Comparison of ENCODE assay signal across 17 cellular contexts in the genomic region with DNA sequence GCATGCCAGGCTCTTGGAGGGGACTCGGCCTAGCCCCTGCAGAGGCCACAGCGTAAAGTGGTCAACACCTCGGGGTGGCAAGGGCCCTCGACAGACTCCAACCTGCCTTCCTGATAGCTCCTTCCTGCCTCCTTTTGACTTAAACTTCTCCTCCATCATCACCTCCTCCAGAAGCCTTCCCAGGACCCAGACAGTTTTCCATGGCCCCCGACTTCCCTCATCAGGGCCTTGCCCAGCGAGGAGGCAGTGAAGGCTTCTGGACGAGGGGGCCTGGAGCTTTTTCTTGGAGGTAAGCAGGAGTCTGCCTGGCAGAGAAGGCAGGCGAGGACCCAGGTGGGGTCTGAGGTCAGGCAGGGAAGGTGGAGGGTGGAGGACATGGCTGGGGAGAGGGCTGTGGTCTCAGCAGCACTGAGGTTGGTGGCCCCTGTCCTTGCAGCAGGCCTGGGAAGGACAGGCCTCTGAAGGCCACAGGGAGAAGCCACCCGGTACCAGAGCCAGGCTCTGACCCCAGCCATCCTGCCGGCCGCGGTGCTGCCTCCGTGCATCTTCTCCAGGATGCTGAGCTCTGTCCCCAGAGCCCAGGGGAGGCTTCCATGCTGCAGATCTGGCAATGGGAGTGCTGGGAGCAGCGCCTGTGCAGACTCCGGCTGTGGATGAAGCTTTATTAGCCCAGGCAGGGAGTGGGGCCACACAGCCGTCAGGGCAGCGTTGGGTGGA.
DNase-seq lines count a peak whose midpoint lies in the region; ATAC-seq and TF ChIP-seq lines count a peak whose summit lies in the region.
"Had no signal": no experiment of that assay in that cellular context is flagged by ENCODE, and none has a peak within 500 bp of the region (broad histone marks: within the 10 kb centered on the region; RNA-seq: fewer than 3 reads in every experiment).

No MANE protein-coding gene starts in this region.

- no peak overlapping the region for H2AFZ ChIP-seq in hepatocyte

- H3K4me1 ChIP-seq in right atrium auricular region, result no peaks in the 10 kb centered on the region
- H3K4me1 ChIP-seq in mucosa of descending colon (ENCODE audit: low read depth), result no peaks in the 10 kb centered on the region
- peaks cover 9% of the 10 kb centered on the region for H3K4me1 ChIP-seq in hepatocyte (ENCODE audit: insufficient read depth)
- H3K4me1 ChIP-seq in colonic mucosa, result no peaks in the 10 kb centered on the region

- no peaks in the 10 kb centered on the region for H4K20me1 ChIP-seq in hepatocyte (ENCODE audit: insufficient read depth, poor library complexity, severe bottlenecking)

- ATAC-seq in Right ventricle myocardium inferior, result no peak
- no peak for ATAC-seq in mucosa of descending colon
- ATAC-seq: GM12878 had no signal

- 95% methylated on average over 16 of the region's 17 CpGs for WGBS in hepatocyte (ENCODE audit: low lambda C conversion rate, missing lambda C conversion rate)

- intact Hi-C loops in Right ventricle myocardium inferior (cut with DNase I), result no loop called here
- intact Hi-C loops in cardiac septum (cut with DNase I), result no loop called here
- intact Hi-C loops in mucosa of descending colon (cut with DNase I, micrococcal nuclease), result no loop called here
- intact Hi-C loops in colonic mucosa (cut with DNase I), result no loop called here
- intact Hi-C loops in dorsolateral prefrontal cortex (cut with DNase I), result no loop called here

- no peaks in the 10 kb centered on the region for H3K79me2 ChIP-seq in hepatocyte

- H3K4me3 ChIP-seq in right atrium auricular region (no peak overlapping the region), mucosa of descending colon (no peak overlapping the region), hepatocyte (no peak overlapping the region), colonic mucosa (no peak overlapping the region), dorsolateral prefrontal cortex (no peak overlapping the region)
- H3K4me3 ChIP-seq: GM12878 had no signal

- H3K27ac ChIP-seq in right atrium auricular region (no peak overlapping the region), hepatocyte (no peak overlapping the region), colonic mucosa (no peak overlapping the region), dorsolateral prefrontal cortex (no peak overlapping the region)

- DNase-seq in Right ventricle myocardium inferior (ENCODE audit: missing footprints), result peak; percentile 42
- DNase-seq in right atrium auricular region (ENCODE audit: low spot score), result no peak
- DNase-seq in cardiac septum (ENCODE audit: low spot score), result peak; percentile 62
- peak in 2 of 3 donors; percentile 8 to 27 for DNase-seq in mucosa of descending colon
- DNase-seq in hepatocyte (ENCODE audit: low spot score), result no peak
- DNase-seq in colonic mucosa, result no peak
- no peak for DNase-seq in cerebellar cortex (ENCODE audit: low spot score)
- DNase-seq in dorsolateral prefrontal cortex, result no peak
- DNase-seq: 8988T; COR-L47; GOT3; KG1; NCI-H1092; NCI-H226; NK-92 treated with Interleukin-12 subunit alpha and Interleukin-12 subunit beta, amount 100 ng/mL, for 24 hours; OCI-M1 had no signal

- H3K9ac ChIP-seq in colonic mucosa (ENCODE audit: low read depth in 2 of 2, low read length in 2 of 2), result no peak overlapping the region

- no peak for TF ChIP-seq CTCF in right atrium auricular region (IDR thresholded peaks at IDR 0.05)
- TF ChIP-seq CTCF in mucosa of descending colon (IDR thresholded peaks at IDR 0.05), result no peak
- TF ChIP-seq CTCF in hepatocyte (IDR thresholded peaks at IDR 0.05; ENCODE audit: poor library complexity), result no peak
- TF ChIP-seq CTCF in colonic mucosa (IDR thresholded peaks at IDR 0.05), result no peak
- TF ChIP-seq CTCF in dorsolateral prefrontal cortex (IDR thresholded peaks at IDR 0.05 in 54 of 56, conservative IDR thresholded peaks at IDR 0.05 in 2 of 56; ENCODE audit: low read depth in 1 of 56, partially characterized antibody in 56 of 56), result no peak

- H3K4me2 ChIP-seq in hepatocyte, result no peak overlapping the region

- H3K9me3 ChIP-seq in right atrium auricular region (no peaks in the 10 kb centered on the region), mucosa of descending colon (no peaks in the 10 kb centered on the region), hepatocyte (ENCODE audit: low read depth) (no peaks in the 10 kb centered on the region), colonic mucosa (no peaks in the 10 kb centered on the region)

- H3K9me2 ChIP-seq in hepatocyte (replicated peaks; ENCODE audit: insufficient read depth), result no peaks in the 10 kb centered on the region

- no peaks in the 10 kb centered on the region for H3K27me3 ChIP-seq in right atrium auricular region
- H3K27me3 ChIP-seq in hepatocyte, result no peaks in the 10 kb centered on the region
- peaks cover 4% of the 10 kb centered on the region for H3K27me3 ChIP-seq in colonic mucosa
- H3K27me3 ChIP-seq in dorsolateral prefrontal cortex, result peaks cover 0 to 33% (median 9%) of the 10 kb centered on the region in 45 donors

- H3K36me3 ChIP-seq in right atrium auricular region, result no peaks in the 10 kb centered on the region
- H3K36me3 ChIP-seq in mucosa of descending colon (ENCODE audit: low read depth), result no peaks in the 10 kb centered on the region
- no peaks in the 10 kb centered on the region for H3K36me3 ChIP-seq in hepatocyte (replicated peaks; ENCODE audit: insufficient read depth, low read depth)
- H3K36me3 ChIP-seq in colonic mucosa, result no peaks in the 10 kb centered on the region

Comparison
In these comparisons a context has a peak if more than half of its experiments do, and no peak if none do; other contexts are left out.
1. DNase-seq: peak in Right ventricle myocardium inferior (single experiment), cardiac septum (single experiment) and mucosa of descending colon (2 of 3); none in right atrium auricular region (single experiment), hepatocyte (single experiment), colonic mucosa (single experiment), cerebellar cortex (single experiment) and dorsolateral prefrontal cortex (0 of 10).